ENCODE assay signal across 8 cellular contexts in genomic region chr18:10518595-10519273, GRCh38. TPM values are rescaled to one million over a fixed set of nuclear protein-coding genes. Genes with fewer than 3 reads are reported as not detected.
DNase-seq lines count a peak whose midpoint lies in the region; ATAC-seq, FAIRE-seq and TF ChIP-seq lines count a peak whose summit lies in the region.

No MANE protein-coding gene starts in this region.

- H3K27ac ChIP-seq in BLaER1 (0 out of 2 replicates have a peak overlapping the region, but pooled peaks have one; percentile 33), spleen (peak overlapping the region in 4 of 8 donors; percentile 22 to 52 (median 32))

- H3K27ac Mint-ChIP-seq in nephron: peak overlapping the region; percentile 23 to 82 (median 59)

- no peak overlapping the region for H3K4me3 ChIP-seq in BLaER1
- no peak overlapping the region for H3K4me3 ChIP-seq in epithelial cell of proximal tubule (ENCODE audit: low read depth, low read length)
- H3K4me3 ChIP-seq in spleen: no peak overlapping the region

- peak overlapping the region in 1 of 3 experiments; percentile 20 for H3K4me3 Mint-ChIP-seq in nephron

- H3K36me3 Mint-ChIP-seq in nephron (ENCODE audit: low read depth): no peaks in the 10 kb centered on the region

- peak overlapping the region; percentile 78 for H3K4me2 ChIP-seq in BLaER1

- TF ChIP-seq CTCF in epithelial cell of proximal tubule (conservative IDR thresholded peaks at IDR 0.05; ENCODE audit: low read depth, low read length) (peak; percentile 41), nephron (IDR thresholded peaks at IDR 0.05; ENCODE audit: unreplicated experiment in 3 of 3) (peak; percentile 47 to 57 (median 47)), spleen (IDR thresholded peaks at IDR 0.05 in 8 of 11, conservative IDR thresholded peaks at IDR 0.05 in 3 of 11) (peak in 2 of 11 experiments; percentile 10 to 29)

- peaks cover 5% of the 10 kb centered on the region for H3K27me3 Mint-ChIP-seq in nephron (ENCODE audit: low read depth)

- H3K4me1 ChIP-seq in BLaER1 (peaks cover 27% of the 10 kb centered on the region), spleen (peaks cover 5 to 23% (median 18%) of the 10 kb centered on the region in 6 donors)

- DNase-seq in NCI-H748 treated with DMSO at 0.1 percent for 48 hours (lab: John Stamatoyannopoulos, UW) (peak; percentile 65), epithelial cell of proximal tubule (ENCODE audit: low read depth) (no peak), spleen (no peak), RCC 7860 (ENCODE audit: low spot score) (no peak), NCI-H1436 treated with DMSO at 0.1 percent for 48 hours (lab: John Stamatoyannopoulos, UW) (no peak)

- H4K20me1 ChIP-seq in BLaER1: no peaks in the 10 kb centered on the region

- 33 to 49% (median 39%) methylated on average over 12 of the region's 12 CpGs for WGBS in spleen, 5 donors

- H3K27me3 ChIP-seq in BLaER1 (no peaks in the 10 kb centered on the region), spleen (replicated peaks in 1 of 7) (peaks cover 0 to 24% (median 0%) of the 10 kb centered on the region in 7 donors)

- H3K4me1 Mint-ChIP-seq in nephron: peaks cover 44% of the 10 kb centered on the region

- H3K36me3 ChIP-seq in BLaER1 (no peaks in the 10 kb centered on the region), spleen (no peaks in the 10 kb centered on the region)

- H3K9me3 ChIP-seq in BLaER1 (no peaks in the 10 kb centered on the region; the same call in 1 of the 2 replicates), spleen (peaks cover 0 to 5% (median 0%) of the 10 kb centered on the region in 8 donors)

- no peak for ATAC-seq in GM19035 (IDR thresholded peaks at IDR 0.05; ENCODE audit: unreplicated experiment)

- intact Hi-C loops in spleen (cut with DNase I; ENCODE audit: low total_unique reads): no loop called here

- TF ChIP-seq POLR2A in spleen (IDR thresholded peaks at IDR 0.05): no peak

- FAIRE-seq in RCC 7860 (lab: Jason Lieb, UNC): no peak

- peaks cover 2% of the 10 kb centered on the region for H3K9me3 Mint-ChIP-seq in nephron

- no peak overlapping the region for H3K9ac ChIP-seq in BLaER1

RNA-seq across cellular contexts. Expression of gene NAPG, which starts 7.1 kb away (rescaled TPM):
- total RNA-seq in epithelial cell of proximal tubule (26.0 and 29.5 TPM in 2 replicates), spleen (10 to 100 TPM; 26.9 to 44.8 (median 33.9) TPM)
- polyA plus RNA-seq in spleen: 10 to 100 TPM in 1 of 3 donors, 1 to 10 TPM in 2; 8.9 to 12.3 (median 9.4) TPM
